1 cellular context compared by ENCODE assay signal in the genomic region with DNA sequence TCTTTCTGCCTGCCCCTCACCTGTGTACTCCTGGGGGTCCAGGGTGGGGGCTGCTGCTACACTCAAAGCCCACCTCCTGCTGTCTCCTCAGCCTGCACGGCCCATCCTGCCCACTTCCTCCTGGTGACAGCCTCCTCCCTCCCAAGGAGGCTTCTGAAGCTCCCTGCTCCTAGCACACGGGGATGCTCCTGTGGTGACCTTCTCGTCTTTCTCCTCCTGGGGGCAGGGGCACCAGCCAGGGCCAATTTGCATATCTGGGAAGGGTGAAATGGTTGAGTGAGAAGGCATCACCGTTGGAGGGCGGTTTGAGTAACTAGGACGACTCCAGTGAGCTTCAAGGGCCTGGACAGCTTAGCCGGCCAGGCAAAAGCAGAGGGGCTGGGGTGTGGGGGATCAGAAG.
TF ChIP-seq lines count a peak whose summit lies in the region.

No MANE protein-coding gene starts in this region.

TF ChIP-seq in WTC11, 78 proteins besides CTCF, POLR2A, EP300 and RAD21 (continued from another document):
- TF ChIP-seq, protein P1, sequence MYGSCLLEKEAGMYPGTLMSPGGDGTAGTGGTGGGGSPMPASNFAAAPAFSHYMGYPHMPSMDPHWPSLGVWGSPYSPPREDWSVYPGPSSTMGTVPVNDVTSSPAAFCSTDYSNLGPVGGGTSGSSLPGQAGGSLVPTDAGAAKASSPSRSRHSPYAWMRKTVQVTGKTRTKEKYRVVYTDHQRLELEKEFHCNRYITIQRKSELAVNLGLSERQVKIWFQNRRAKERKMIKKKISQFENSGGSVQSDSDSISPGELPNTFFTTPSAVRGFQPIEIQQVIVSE (CRISPR knock-in tag; IDR thresholded peaks at IDR 0.05; ENCODE audit: borderline replicate concordance): no peak
- TF ChIP-seq ZNF263 (CRISPR knock-in tag; IDR thresholded peaks at IDR 0.05; ENCODE audit: low read depth): no peak
- TF ChIP-seq NR3C1 (CRISPR knock-in tag; conservative IDR thresholded peaks at IDR 0.05; ENCODE audit: low read depth): no peak
- TF ChIP-seq ZNF232 (CRISPR knock-in tag; IDR thresholded peaks at IDR 0.05): no peak
- no peak for TF ChIP-seq FOXJ3 (CRISPR knock-in tag; IDR thresholded peaks at IDR 0.05; ENCODE audit: borderline replicate concordance)
